In the genomic region with DNA sequence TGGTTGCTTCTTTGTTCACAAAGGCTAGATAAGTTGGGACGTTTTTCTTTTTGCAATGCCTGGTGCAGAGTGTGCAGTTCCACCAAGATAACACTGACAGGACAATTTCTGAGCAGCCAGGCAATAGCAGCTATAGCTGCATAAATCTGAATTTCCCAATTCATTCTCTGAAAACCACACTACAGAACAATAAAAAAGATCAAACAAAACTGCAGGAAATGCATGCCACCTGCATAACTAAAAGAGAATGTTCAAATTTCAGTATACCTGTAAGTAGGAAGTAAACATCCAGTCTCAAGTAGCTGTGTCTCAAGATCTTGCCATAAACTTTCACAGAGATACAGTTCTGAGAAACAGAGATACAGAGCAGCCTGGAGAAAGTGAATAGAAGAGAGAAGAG, we compare ENCODE assay signal across 22 cellular contexts.
"Had no signal": no experiment of that assay in that cellular context is flagged by ENCODE, and none has a peak within 500 bp of the region (broad histone marks: within the 10 kb centered on the region; RNA-seq: fewer than 3 reads in every experiment).

No MANE protein-coding gene starts in this region.

- H3K9me3 ChIP-seq: testis had no signal

- H3K4me1 Mint-ChIP-seq: central memory CD8-positive, alpha-beta T cell; stimulated activated memory B cell treated with anti-CD40 and anti-IgM and Interleukin-4, amounts not matched to agents 10 μg/mL and 1 μg/mL and 100 μg/mL, for 72 hours had no signal

- H3K27me3 ChIP-seq: brain microvascular endothelial cell, testis, upper lobe of left lung had no signal

- H3K9me3 Mint-ChIP-seq: central memory CD8-positive, alpha-beta T cell; stimulated activated memory B cell treated with anti-CD40 and anti-IgM and Interleukin-4, amounts not matched to agents 10 μg/mL and 1 μg/mL and 100 μg/mL, for 72 hours had no signal

- H3K4me3 ChIP-seq: coronary artery, lung, SK-N-MC, spleen, testis, upper lobe of left lung had no signal

- H3K4me3 Mint-ChIP-seq: activated CD8-positive, alpha-beta memory T cell treated with anti-CD3 and anti-CD28 coated beads, Interleukin-2, amount 10 ng/mL, durations not matched to agents 7 days and 5 days; central memory CD8-positive, alpha-beta T cell; nephron progenitor cell; stimulated activated memory B cell treated with anti-CD40 and anti-IgM and Interleukin-4, amounts not matched to agents 10 μg/mL and 1 μg/mL and 100 μg/mL, for 72 hours had no signal

- H3K4me1 ChIP-seq: testis had no signal

- H3K27ac Mint-ChIP-seq: activated CD8-positive, alpha-beta memory T cell treated with anti-CD3 and anti-CD28 coated beads, Interleukin-2, amount 10 ng/mL, durations not matched to agents 7 days and 5 days; nephron progenitor cell; stimulated activated memory B cell treated with anti-CD40 and anti-IgM and Interleukin-4, amounts not matched to agents 10 μg/mL and 1 μg/mL and 100 μg/mL, for 72 hours had no signal

- DNase-seq: activated CD4-positive, CD25-positive, alpha-beta regulatory T cell; activated CD8-positive, alpha-beta memory T cell treated with anti-CD3 and anti-CD28 coated beads, Interleukin-2, amount 10 ng/mL, durations not matched to agents 7 days and 5 days; activated effector memory CD4-positive, alpha-beta T cell treated with Interleukin-2 at 50 U/mL for 16 hours; aorta; brain microvascular endothelial cell; foreskin melanocyte; hypothalamus; islet precursor cell; nephron progenitor cell; nucleus accumbens; retina; spleen; stimulated activated CD4-positive, alpha-beta T cell treated with anti-CD3 and anti-CD28 coated beads, Interleukin-4, amount 100 ng/mL, for 4 hours; T1000; testis; upper lobe of left lung had no signal

- ATAC-seq: activated CD8-positive, alpha-beta memory T cell treated with anti-CD3 and anti-CD28 coated beads, Interleukin-2, amount 10 ng/mL, durations not matched to agents 7 days and 5 days; left lobe of liver; stimulated activated memory B cell treated with anti-CD40 and anti-IgM and Interleukin-4, amounts not matched to agents 10 μg/mL and 1 μg/mL and 100 μg/mL, for 72 hours had no signal

- H3K27ac ChIP-seq: brain microvascular endothelial cell, coronary artery, SK-N-MC, spleen, testis, upper lobe of left lung had no signal

- H3K36me3 ChIP-seq: brain microvascular endothelial cell, spleen, upper lobe of left lung had no signal
